ENCODE assay signal across 16 cellular contexts in genomic region chr4:168557658-168558057, GRCh38.
"Had no signal": no experiment of that assay in that cellular context is flagged by ENCODE, and none has a peak within 500 bp of the region (broad histone marks: within the 10 kb centered on the region; RNA-seq: fewer than 3 reads in every experiment).

No MANE protein-coding gene starts in this region.

- DNase-seq: activated CD4-positive, alpha-beta T cell treated with anti-CD3 and anti-CD28 coated beads, Interleukin-2, amount 50 U/mL, for 48 hours; activated CD4-positive, CD25-positive, alpha-beta regulatory T cell treated with anti-CD3 and anti-CD28 coated beads, Interleukin-2, amount 50 U/mL, for 72 hours; activated CD8-positive, alpha-beta memory T cell treated with anti-CD3 and anti-CD28 coated beads, Interleukin-2, amount 10 ng/mL, durations not matched to agents 7 days and 5 days; activated effector memory CD4-positive, alpha-beta T cell treated with Interleukin-2 at 50 U/mL for 16 hours; activated naive CD8-positive, alpha-beta T cell treated with anti-CD3 and anti-CD28 coated beads for 36 hours; activated T-cell treated with anti-CD3 and anti-CD28 coated beads, Interleukin-2, amount 50 U/mL, for 24 hours; anterior cingulate cortex; cerebellar nuclear complex; glutamatergic neuron; immature natural killer cell; left cardiac atrium; sigmoid colon; stimulated activated CD4-positive, alpha-beta T cell treated with anti-CD3 and anti-CD28 coated beads, Interleukin-12 subunit alpha, Interleukin-12 subunit beta, amount 100 ng/mL, for 4 hours; stimulated activated naive CD4-positive, alpha-beta T cell treated with Interleukin-2 at 50 U/mL for 16 hours had no signal

- H3K27ac ChIP-seq: sigmoid colon, thoracic aorta, vagina had no signal

- ATAC-seq: activated CD8-positive, alpha-beta memory T cell treated with anti-CD3 and anti-CD28 coated beads, Interleukin-2, amount 10 ng/mL, durations not matched to agents 7 days and 5 days had no signal

- H3K27me3 ChIP-seq: sigmoid colon, vagina had no signal

- H3K4me3 ChIP-seq: sigmoid colon, thoracic aorta, vagina had no signal

- H3K9me3 ChIP-seq: sigmoid colon, thoracic aorta, vagina had no signal

- H3K36me3 ChIP-seq: sigmoid colon, thoracic aorta, vagina had no signal
